Comparison of ENCODE assay signal across 20 cellular contexts in genomic region chr1:210340751-210341328, GRCh38. TPM values are rescaled to one million over a fixed set of nuclear protein-coding genes. Genes with fewer than 3 reads are reported as not detected.
DNase-seq lines count a peak whose midpoint lies in the region; ATAC-seq and TF ChIP-seq lines count a peak whose summit lies in the region.
"Had no signal": no experiment of that assay in that cellular context is flagged by ENCODE, and none has a peak within 500 bp of the region (broad histone marks: within the 10 kb centered on the region; RNA-seq: fewer than 3 reads in every experiment).

No MANE protein-coding gene starts in this region.

- no peaks in the 10 kb centered on the region for H3K4me1 Mint-ChIP-seq in activated T-cell treated with anti-CD3 and anti-CD28 coated beads, Interleukin-2, amount 50 U/mL, for 72 hours (ENCODE audit: low read depth)
- H3K4me1 Mint-ChIP-seq in activated CD8-positive, alpha-beta T cell treated with anti-CD3 and anti-CD28 coated beads, Interleukin-2, amount 10 ng/mL, durations not matched to agents 7 days and 5 days (ENCODE audit: low read depth) = peaks cover 25% of the 10 kb centered on the region
- peaks cover 18% of the 10 kb centered on the region for H3K4me1 Mint-ChIP-seq in stimulated activated effector memory CD8-positive, alpha-beta T cell treated with anti-CD3 and anti-CD28 coated beads, Interleukin-12 subunit alpha, Interleukin-12 subunit beta, amount 100 ng/mL, for 72 hours

- no peaks in the 10 kb centered on the region for H3K27me3 ChIP-seq in vagina
- H3K27me3 ChIP-seq: adrenal gland, breast epithelium, thyroid gland had no signal

- TF ChIP-seq CTCF in vagina (IDR thresholded peaks at IDR 0.05) = no peak

- no peaks in the 10 kb centered on the region for H3K9me3 ChIP-seq in vagina
- H3K9me3 ChIP-seq: adrenal gland, breast epithelium, thyroid gland had no signal

- no peak for DNase-seq in activated T-cell treated with anti-CD3 and anti-CD28 coated beads, Interleukin-2, amount 50 U/mL, for 72 hours
- no peak for DNase-seq in activated T-cell treated with anti-CD3 and anti-CD28 coated beads, Interleukin-2, amount 50 U/mL, for 48 hours
- peak; percentile 33 for DNase-seq in activated CD8-positive, alpha-beta T cell treated with anti-CD3 and anti-CD28 coated beads, Interleukin-2, amount 10 ng/mL, durations not matched to agents 7 days and 5 days
- no peak for DNase-seq in stimulated activated effector memory CD8-positive, alpha-beta T cell treated with anti-CD3 and anti-CD28 coated beads, Interleukin-12 subunit alpha, Interleukin-12 subunit beta, amount 100 ng/mL, for 72 hours (ENCODE audit: low spot score in 2 of 2)
- no peak for DNase-seq in NCI-H2029 treated with DMSO at 0.1 percent for 48 hours (lab: John Stamatoyannopoulos, UW)
- DNase-seq in vagina (ENCODE audit: extremely low spot score in 2 of 2) = no peak
- no peak for DNase-seq in ureter (ENCODE audit: low spot score)
- DNase-seq: adrenal gland, dermis blood vessel endothelial cell, foreskin melanocyte, Kasumi-1, kidney glomerular epithelial cell, mammary epithelial cell, NCI-H1105, right cardiac atrium, Right ventricle myocardium superior, thyroid gland had no signal

- H3K4me1 ChIP-seq in vagina = peaks cover 14% of the 10 kb centered on the region

- H3K36me3 Mint-ChIP-seq in activated T-cell treated with anti-CD3 and anti-CD28 coated beads, Interleukin-2, amount 50 U/mL, for 72 hours (ENCODE audit: insufficient read depth in 2 of 2) = no peaks in the 10 kb centered on the region
- H3K36me3 Mint-ChIP-seq in activated CD8-positive, alpha-beta T cell treated with anti-CD3 and anti-CD28 coated beads, Interleukin-2, amount 10 ng/mL, durations not matched to agents 7 days and 5 days (ENCODE audit: low read depth) = no peaks in the 10 kb centered on the region
- H3K36me3 Mint-ChIP-seq in stimulated activated effector memory CD8-positive, alpha-beta T cell treated with anti-CD3 and anti-CD28 coated beads, Interleukin-12 subunit alpha, Interleukin-12 subunit beta, amount 100 ng/mL, for 72 hours = peaks cover 6% of the 10 kb centered on the region

- CTCF ChIA-PET in activated CD8-positive, alpha-beta T cell treated with anti-CD3 and anti-CD28 coated beads, Interleukin-2, amount 10 ng/mL, durations not matched to agents 7 days and 5 days (lab: Charles Lee) = interaction anchor here (0.8 to 3.5 kb wide), 10 partner anchors 8 to 517 kb away, joined by 3 to 27 read pairs (median 5); no protein-coding TSS in a partner anchor

- H3K27ac Mint-ChIP-seq in activated T-cell treated with anti-CD3 and anti-CD28 coated beads, Interleukin-2, amount 50 U/mL, for 72 hours = peak overlapping the region; percentile 66
- H3K27ac Mint-ChIP-seq in activated CD8-positive, alpha-beta T cell treated with anti-CD3 and anti-CD28 coated beads, Interleukin-2, amount 10 ng/mL, durations not matched to agents 7 days and 5 days = no peak overlapping the region
- no peak overlapping the region for H3K27ac Mint-ChIP-seq in stimulated activated effector memory CD8-positive, alpha-beta T cell treated with anti-CD3 and anti-CD28 coated beads, Interleukin-12 subunit alpha, Interleukin-12 subunit beta, amount 100 ng/mL, for 72 hours

- H3K4me3 Mint-ChIP-seq in activated T-cell treated with anti-CD3 and anti-CD28 coated beads, Interleukin-2, amount 50 U/mL, for 72 hours = peak overlapping the region; percentile 27 to 33
- H3K4me3 Mint-ChIP-seq in activated CD8-positive, alpha-beta T cell treated with anti-CD3 and anti-CD28 coated beads, Interleukin-2, amount 10 ng/mL, durations not matched to agents 7 days and 5 days = no peak overlapping the region
- H3K4me3 Mint-ChIP-seq in stimulated activated effector memory CD8-positive, alpha-beta T cell treated with anti-CD3 and anti-CD28 coated beads, Interleukin-12 subunit alpha, Interleukin-12 subunit beta, amount 100 ng/mL, for 72 hours = peak overlapping the region; percentile 6

- no peak for TF ChIP-seq POLR2A in vagina (IDR thresholded peaks at IDR 0.05)

- no peak overlapping the region for H3K27ac ChIP-seq in vagina
- H3K27ac ChIP-seq: adrenal gland, breast epithelium, epithelial cell of prostate, thyroid gland had no signal

- peaks cover 16% of the 10 kb centered on the region for H3K27me3 Mint-ChIP-seq in activated T-cell treated with anti-CD3 and anti-CD28 coated beads, Interleukin-2, amount 50 U/mL, for 72 hours (ENCODE audit: low read depth)
- H3K27me3 Mint-ChIP-seq in activated CD8-positive, alpha-beta T cell treated with anti-CD3 and anti-CD28 coated beads, Interleukin-2, amount 10 ng/mL, durations not matched to agents 7 days and 5 days (ENCODE audit: low read depth) = no peaks in the 10 kb centered on the region

- H3K36me3 ChIP-seq in vagina = no peaks in the 10 kb centered on the region
- H3K36me3 ChIP-seq: adrenal gland, breast epithelium, thyroid gland had no signal

- no peak overlapping the region for H3K4me3 ChIP-seq in vagina
- H3K4me3 ChIP-seq: adrenal gland, breast epithelium, thyroid gland had no signal

- peak; percentile 67 to 70 for ATAC-seq in activated T-cell treated with anti-CD3 and anti-CD28 coated beads, Interleukin-2, amount 50 U/mL, for 72 hours (replicated peaks in 1 of 2)
- ATAC-seq in GM19351 (IDR thresholded peaks at IDR 0.05; ENCODE audit: unreplicated experiment) = peak; percentile 30
- ATAC-seq in activated CD8-positive, alpha-beta T cell treated with anti-CD3 and anti-CD28 coated beads, Interleukin-2, amount 10 ng/mL, durations not matched to agents 7 days and 5 days = peak; percentile 79
- ATAC-seq in stimulated activated effector memory CD8-positive, alpha-beta T cell treated with anti-CD3 and anti-CD28 coated beads, Interleukin-12 subunit alpha, Interleukin-12 subunit beta, amount 100 ng/mL, for 72 hours = peak; percentile 83
- ATAC-seq: right cardiac atrium had no signal

- POLR2A ChIA-PET in activated CD8-positive, alpha-beta T cell treated with anti-CD3 and anti-CD28 coated beads, Interleukin-2, amount 10 ng/mL, durations not matched to agents 7 days and 5 days (lab: Charles Lee) = interaction anchor here (0.9 to 1.5 kb wide), 3 partner anchors 8 to 33 kb away, joined by 4 to 6 read pairs (median 5); partner anchors contain the start of gene HHAT

- intact Hi-C loops in vagina (cut with DNase I) = no loop called here

- H3K9me3 Mint-ChIP-seq in activated T-cell treated with anti-CD3 and anti-CD28 coated beads, Interleukin-2, amount 50 U/mL, for 72 hours = no peaks in the 10 kb centered on the region
- H3K9me3 Mint-ChIP-seq in activated CD8-positive, alpha-beta T cell treated with anti-CD3 and anti-CD28 coated beads, Interleukin-2, amount 10 ng/mL, durations not matched to agents 7 days and 5 days (ENCODE audit: insufficient read depth) = no peaks in the 10 kb centered on the region
- H3K9me3 Mint-ChIP-seq in stimulated activated effector memory CD8-positive, alpha-beta T cell treated with anti-CD3 and anti-CD28 coated beads, Interleukin-12 subunit alpha, Interleukin-12 subunit beta, amount 100 ng/mL, for 72 hours = no peaks in the 10 kb centered on the region

RNA-seq across cellular contexts. Expression of gene HHAT, which starts 12.1 kb away (rescaled TPM):
- total RNA-seq in activated T-cell treated with anti-CD3 and anti-CD28 coated beads, Interleukin-2, amount 50 U/mL, for 72 hours = 1 to 10 TPM; 1.2 to 1.5 TPM
- under 1 TPM; 0.71 to 0.94 TPM for total RNA-seq in activated CD8-positive, alpha-beta T cell treated with anti-CD3 and anti-CD28 coated beads, Interleukin-2, amount 10 ng/mL, durations not matched to agents 7 days and 5 days
- 11.8 TPM for total RNA-seq in vagina
- 19.9 TPM for total RNA-seq in ureter

Comparison
In these comparisons a context has a peak if more than half of its experiments do, and no peak if none do; other contexts are left out.
1. ATAC-seq: peak in every context shown above with its lines; median percentile 83 in stimulated activated effector memory CD8-positive, alpha-beta T cell treated with anti-CD3 and anti-CD28 coated beads, Interleukin-12 subunit alpha, Interleukin-12 subunit beta, amount 100 ng/mL, for 72 hours; 79 in activated CD8-positive, alpha-beta T cell treated with anti-CD3 and anti-CD28 coated beads, Interleukin-2, amount 10 ng/mL, durations not matched to agents 7 days and 5 days; 68 in activated T-cell treated with anti-CD3 and anti-CD28 coated beads, Interleukin-2, amount 50 U/mL, for 72 hours; 30 in GM19351.